1 cellular context compared by ENCODE assay signal in the genomic region with DNA sequence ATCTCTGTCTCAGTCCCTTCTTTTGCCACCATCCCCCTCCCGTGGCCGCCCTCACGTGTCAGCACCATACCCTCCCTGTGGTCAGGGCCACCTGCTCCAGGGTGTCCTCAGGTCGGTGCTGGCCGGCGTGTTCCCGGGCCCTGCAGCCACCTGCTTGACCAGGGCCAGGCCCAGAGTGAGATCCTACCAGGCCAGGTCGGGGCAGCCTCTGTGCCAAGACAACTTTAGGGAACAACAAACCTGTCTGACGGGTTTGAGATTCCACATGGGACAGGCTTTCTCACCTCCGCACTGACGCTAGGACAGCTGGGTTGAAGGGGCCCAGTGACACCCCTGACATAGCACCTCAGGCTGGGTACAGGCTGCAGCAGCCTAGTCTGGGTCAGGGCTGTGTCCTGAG.
A peak's percentile ranks its signal among the peaks of the same experiment; 100 is the strongest.
TF ChIP-seq lines count a peak whose summit lies in the region.

No MANE protein-coding gene starts in this region.

TF ChIP-seq in HepG2, 621 proteins besides CTCF, POLR2A, EP300 and RAD21:
- TF ChIP-seq HNRNPL (IDR thresholded peaks at IDR 0.05; ENCODE audit: low read depth, low read length): 0 out of 2 replicates have a peak, but pooled peaks have one; percentile 48
- TF ChIP-seq, protein P1, sequence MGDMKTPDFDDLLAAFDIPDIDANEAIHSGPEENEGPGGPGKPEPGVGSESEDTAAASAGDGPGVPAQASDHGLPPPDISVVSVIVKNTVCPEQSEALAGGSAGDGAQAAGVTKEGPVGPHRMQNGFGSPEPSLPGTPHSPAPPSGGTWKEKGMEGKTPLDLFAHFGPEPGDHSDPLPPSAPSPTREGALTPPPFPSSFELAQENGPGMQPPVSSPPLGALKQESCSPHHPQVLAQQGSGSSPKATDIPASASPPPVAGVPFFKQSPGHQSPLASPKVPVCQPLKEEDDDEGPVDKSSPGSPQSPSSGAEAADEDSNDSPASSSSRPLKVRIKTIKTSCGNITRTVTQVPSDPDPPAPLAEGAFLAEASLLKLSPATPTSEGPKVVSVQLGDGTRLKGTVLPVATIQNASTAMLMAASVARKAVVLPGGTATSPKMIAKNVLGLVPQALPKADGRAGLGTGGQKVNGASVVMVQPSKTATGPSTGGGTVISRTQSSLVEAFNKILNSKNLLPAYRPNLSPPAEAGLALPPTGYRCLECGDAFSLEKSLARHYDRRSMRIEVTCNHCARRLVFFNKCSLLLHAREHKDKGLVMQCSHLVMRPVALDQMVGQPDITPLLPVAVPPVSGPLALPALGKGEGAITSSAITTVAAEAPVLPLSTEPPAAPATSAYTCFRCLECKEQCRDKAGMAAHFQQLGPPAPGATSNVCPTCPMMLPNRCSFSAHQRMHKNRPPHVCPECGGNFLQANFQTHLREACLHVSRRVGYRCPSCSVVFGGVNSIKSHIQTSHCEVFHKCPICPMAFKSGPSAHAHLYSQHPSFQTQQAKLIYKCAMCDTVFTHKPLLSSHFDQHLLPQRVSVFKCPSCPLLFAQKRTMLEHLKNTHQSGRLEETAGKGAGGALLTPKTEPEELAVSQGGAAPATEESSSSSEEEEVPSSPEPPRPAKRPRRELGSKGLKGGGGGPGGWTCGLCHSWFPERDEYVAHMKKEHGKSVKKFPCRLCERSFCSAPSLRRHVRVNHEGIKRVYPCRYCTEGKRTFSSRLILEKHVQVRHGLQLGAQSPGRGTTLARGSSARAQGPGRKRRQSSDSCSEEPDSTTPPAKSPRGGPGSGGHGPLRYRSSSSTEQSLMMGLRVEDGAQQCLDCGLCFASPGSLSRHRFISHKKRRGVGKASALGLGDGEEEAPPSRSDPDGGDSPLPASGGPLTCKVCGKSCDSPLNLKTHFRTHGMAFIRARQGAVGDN (CRISPR knock-in tag; IDR thresholded peaks at IDR 0.05): peak; percentile 46
- TF ChIP-seq ZNF275 (CRISPR knock-in tag; IDR thresholded peaks at IDR 0.05; ENCODE audit: borderline replicate concordance): no peak
